In genomic region chr1:202113690-202114300, GRCh38 we compare ENCODE assay signal across 13 cellular contexts. TPM values are rescaled to one million over a fixed set of nuclear protein-coding genes. Genes with fewer than 3 reads are reported as not detected.
DNase-seq lines count a peak whose midpoint lies in the region; ATAC-seq, FAIRE-seq and TF ChIP-seq lines count a peak whose summit lies in the region.
"Had no signal": no experiment of that assay in that cellular context is flagged by ENCODE, and none has a peak within 500 bp of the region (broad histone marks: within the 10 kb centered on the region; RNA-seq: fewer than 3 reads in every experiment).

No MANE protein-coding gene starts in this region.

- no peak for TF ChIP-seq RAD21 in H1 (IDR thresholded peaks at IDR 0.05 in 1 of 2, conservative IDR thresholded peaks at IDR 0.05 in 1 of 2; ENCODE audit: low read depth in 2 of 2, low read length in 2 of 2)

- no peaks in the 10 kb centered on the region for H3K36me3 ChIP-seq in H1 (ENCODE audit: control insufficient read depth in 2 of 4, insufficient read depth in 4 of 4, low read length in 3 of 4)

- no peaks in the 10 kb centered on the region for H3K4me1 Mint-ChIP-seq in activated naive CD4-positive, alpha-beta T cell treated with anti-CD3 and anti-CD28 coated beads, Interleukin-2, amount 10 ng/mL, durations not matched to agents 7 days and 5 days
- H3K4me1 Mint-ChIP-seq in stimulated activated naive CD8-positive, alpha-beta T cell treated with anti-CD3 and anti-CD28 coated beads, Interleukin-15, amount 100 ng/mL, for 72 hours: no peaks in the 10 kb centered on the region
- H3K4me1 Mint-ChIP-seq in chondrocyte (ENCODE audit: low read depth): peaks cover 11% of the 10 kb centered on the region

- no peak overlapping the region for H2AK5ac ChIP-seq in H1 (ENCODE audit: low read depth, low read length)

- H2BK120ac ChIP-seq in H1 (replicated peaks; ENCODE audit: low read depth, low read length): no peak overlapping the region

- no peak overlapping the region for H3K14ac ChIP-seq in H1 (ENCODE audit: insufficient read length)

- no peaks in the 10 kb centered on the region for H3K79me1 ChIP-seq in H1 (ENCODE audit: low read depth, low read length)

- H4K20me1 ChIP-seq in H1 (replicated peaks in 1 of 2; ENCODE audit: control insufficient read depth in 1 of 2, insufficient read depth in 2 of 2, low read length in 2 of 2): no peaks in the 10 kb centered on the region

- H3K9me3 Mint-ChIP-seq in activated naive CD4-positive, alpha-beta T cell treated with anti-CD3 and anti-CD28 coated beads, Interleukin-2, amount 50 U/mL, for 72 hours: no peaks in the 10 kb centered on the region
- no peaks in the 10 kb centered on the region for H3K9me3 Mint-ChIP-seq in activated naive CD4-positive, alpha-beta T cell treated with anti-CD3 and anti-CD28 coated beads, Interleukin-2, amount 10 ng/mL, durations not matched to agents 7 days and 5 days
- H3K9me3 Mint-ChIP-seq in stimulated activated naive CD8-positive, alpha-beta T cell treated with anti-CD3 and anti-CD28 coated beads, Interleukin-15, amount 100 ng/mL, for 72 hours: no peaks in the 10 kb centered on the region
- no peaks in the 10 kb centered on the region for H3K9me3 Mint-ChIP-seq in chondrocyte (ENCODE audit: low read depth)
- H3K9me3 Mint-ChIP-seq: stimulated activated memory B cell treated with anti-CD40 and anti-IgM and Interleukin-4, amounts not matched to agents 10 μg/mL and 1 μg/mL and 100 μg/mL, for 72 hours had no signal

- no peak overlapping the region for H4K8ac ChIP-seq in H1 (ENCODE audit: extremely low read depth, insufficient read depth, low read length)

- no peak overlapping the region for H3K18ac ChIP-seq in H1 (ENCODE audit: extremely low read depth, low read length)

- no peak overlapping the region for H2BK5ac ChIP-seq in H1 (ENCODE audit: low read depth, low read length)

- H3K4me3 ChIP-seq in H1 (ENCODE audit: extremely low read depth in 1 of 4, insufficient read depth in 2 of 4, low read depth in 3 of 4, low read length in 4 of 4): no peak overlapping the region
- H3K4me3 ChIP-seq: smooth muscle cell had no signal

- no peaks in the 10 kb centered on the region for H3K36me3 Mint-ChIP-seq in activated naive CD4-positive, alpha-beta T cell treated with anti-CD3 and anti-CD28 coated beads, Interleukin-2, amount 50 U/mL, for 72 hours
- no peaks in the 10 kb centered on the region for H3K36me3 Mint-ChIP-seq in activated naive CD4-positive, alpha-beta T cell treated with anti-CD3 and anti-CD28 coated beads, Interleukin-2, amount 10 ng/mL, durations not matched to agents 7 days and 5 days
- H3K36me3 Mint-ChIP-seq in chondrocyte (ENCODE audit: low read depth): no peaks in the 10 kb centered on the region
- H3K36me3 Mint-ChIP-seq: stimulated activated memory B cell treated with anti-CD40 and anti-IgM and Interleukin-4, amounts not matched to agents 10 μg/mL and 1 μg/mL and 100 μg/mL, for 72 hours had no signal

- H3K56ac ChIP-seq in H1 (replicated peaks; ENCODE audit: insufficient read length, low read depth, low read length): no peak overlapping the region

- no peak overlapping the region for H4K5ac ChIP-seq in H1 (ENCODE audit: insufficient read length, low read depth, low read length)

- H3K23me2 ChIP-seq in H1 (ENCODE audit: low read depth, low read length): no peaks in the 10 kb centered on the region; the same call in 1 of the 2 replicates

- TF ChIP-seq EP300 in H1 (IDR thresholded peaks at IDR 0.05; ENCODE audit: borderline replicate concordance in 1 of 2, low read depth in 2 of 2, low read length in 2 of 2): no peak

- no peaks in the 10 kb centered on the region for H3K79me2 ChIP-seq in H1 (ENCODE audit: control insufficient read depth in 1 of 2, insufficient read depth in 2 of 2, low read length in 2 of 2)

- H3K27ac ChIP-seq in H1 (ENCODE audit: low read depth, low read length): no peak overlapping the region

- TF ChIP-seq CTCF in H1 (IDR thresholded peaks at IDR 0.05; ENCODE audit: control extremely low read depth in 1 of 3, insufficient read depth in 1 of 3, low read depth in 1 of 3, low read length in 3 of 3) (no peak), chondrocyte (IDR thresholded peaks at IDR 0.05) (no peak)

- no peak overlapping the region for H3K9ac ChIP-seq in H1 (replicated peaks in 1 of 4; ENCODE audit: extremely low read depth in 1 of 4, low read depth in 3 of 4, low read length in 3 of 4)

- peak overlapping the region; percentile 43; the same call in 1 of the 2 replicates for H2BK12ac ChIP-seq in H1 (ENCODE audit: low read depth, low read length)

- no peak for ATAC-seq in activated naive CD4-positive, alpha-beta T cell treated with anti-CD3 and anti-CD28 coated beads, Interleukin-2, amount 50 U/mL, for 72 hours
- ATAC-seq in stimulated activated naive CD8-positive, alpha-beta T cell treated with anti-CD3 and anti-CD28 coated beads, Interleukin-15, amount 100 ng/mL, for 72 hours: peak; percentile 49

- no peak for FAIRE-seq in H1 (lab: Jason Lieb, UNC)

- H2AFZ ChIP-seq in H1 (ENCODE audit: low read length): no peak overlapping the region

- TF ChIP-seq POLR2A in H1 (IDR thresholded peaks at IDR 0.05; ENCODE audit: control extremely low read depth in 1 of 2, low read depth in 2 of 2, low read length in 2 of 2): no peak

- CTCF ChIA-PET in activated naive CD4-positive, alpha-beta T cell treated with anti-CD3 and anti-CD28 coated beads, Interleukin-2, amount 10 ng/mL, durations not matched to agents 7 days and 5 days (lab: Charles Lee): interaction anchor here (0.9 to 2.0 kb wide), 3 partner anchors 9 to 114 kb away, joined by 3 to 8 read pairs (median 3); partner anchors contain the start of gene GPR37L1
- CTCF ChIA-PET in H1 (lab: Charles Lee; ENCODE audit: partially characterized antibody): interaction anchor here (0.9 to 29.2 kb wide), 10 partner anchors 9 to 218 kb away, joined by 3 to 1014 read pairs (median 4); partner anchors contain the start of genes ELF3 and GPR37L1

- H3K27ac Mint-ChIP-seq in activated naive CD4-positive, alpha-beta T cell treated with anti-CD3 and anti-CD28 coated beads, Interleukin-2, amount 50 U/mL, for 72 hours: peak overlapping the region; percentile 0 to 2
- no peak overlapping the region for H3K27ac Mint-ChIP-seq in activated naive CD4-positive, alpha-beta T cell treated with anti-CD3 and anti-CD28 coated beads, Interleukin-2, amount 10 ng/mL, durations not matched to agents 7 days and 5 days
- H3K27ac Mint-ChIP-seq in stimulated activated naive CD8-positive, alpha-beta T cell treated with anti-CD3 and anti-CD28 coated beads, Interleukin-15, amount 100 ng/mL, for 72 hours: peak overlapping the region in 1 of 2 donors; percentile 45
- no peak overlapping the region for H3K27ac Mint-ChIP-seq in chondrocyte (ENCODE audit: unreplicated experiment)
- H3K27ac Mint-ChIP-seq: stimulated activated memory B cell treated with anti-CD40 and anti-IgM and Interleukin-4, amounts not matched to agents 10 μg/mL and 1 μg/mL and 100 μg/mL, for 72 hours had no signal

- H3K4ac ChIP-seq in H1 (replicated peaks; ENCODE audit: insufficient read length, low read depth, low read length): no peak overlapping the region

- H3K9me3 ChIP-seq in H1 (ENCODE audit: insufficient read depth in 2 of 2, low read depth in 1 of 2, low read length in 1 of 2): no peaks in the 10 kb centered on the region

- WGBS in H1 (ENCODE audit: extremely low coverage in 1 of 2, insufficient coverage in 1 of 2, insufficient read length in 1 of 2, insufficient replicate concordance in 2 of 2, low coverage in 1 of 2, low lambda C conversion rate in 2 of 2, missing lambda C conversion rate in 1 of 2), 2 experiments: 87% methylated on average over 2 of the region's 2 CpGs; no CpG with 5 or more reads in 1 of the 2 experiments

- no peak overlapping the region for H2BK20ac ChIP-seq in H1 (ENCODE audit: low read length)

- peaks cover 19% of the 10 kb centered on the region for H3K27me3 Mint-ChIP-seq in activated naive CD4-positive, alpha-beta T cell treated with anti-CD3 and anti-CD28 coated beads, Interleukin-2, amount 10 ng/mL, durations not matched to agents 7 days and 5 days
- H3K27me3 Mint-ChIP-seq in stimulated activated naive CD8-positive, alpha-beta T cell treated with anti-CD3 and anti-CD28 coated beads, Interleukin-15, amount 100 ng/mL, for 72 hours: peaks cover 8% of the 10 kb centered on the region
- no peaks in the 10 kb centered on the region for H3K27me3 Mint-ChIP-seq in chondrocyte (ENCODE audit: low read depth)
- H3K27me3 Mint-ChIP-seq: stimulated activated memory B cell treated with anti-CD40 and anti-IgM and Interleukin-4, amounts not matched to agents 10 μg/mL and 1 μg/mL and 100 μg/mL, for 72 hours had no signal

- no peak overlapping the region for H3K4me3 Mint-ChIP-seq in activated naive CD4-positive, alpha-beta T cell treated with anti-CD3 and anti-CD28 coated beads, Interleukin-2, amount 10 ng/mL, durations not matched to agents 7 days and 5 days
- H3K4me3 Mint-ChIP-seq in stimulated activated naive CD8-positive, alpha-beta T cell treated with anti-CD3 and anti-CD28 coated beads, Interleukin-15, amount 100 ng/mL, for 72 hours: no peak overlapping the region
- H3K4me3 Mint-ChIP-seq in chondrocyte (ENCODE audit: unreplicated experiment): no peak overlapping the region
- H3K4me3 Mint-ChIP-seq: stimulated activated memory B cell treated with anti-CD40 and anti-IgM and Interleukin-4, amounts not matched to agents 10 μg/mL and 1 μg/mL and 100 μg/mL, for 72 hours had no signal

- no peak for DNase-seq in activated naive CD4-positive, alpha-beta T cell treated with anti-CD3 and anti-CD28 coated beads, Interleukin-2, amount 50 U/mL, for 72 hours (ENCODE audit: low spot score in 2 of 2)
- DNase-seq in activated naive CD4-positive, alpha-beta T cell treated with anti-CD3 and anti-CD28 coated beads, Interleukin-2, amount 10 ng/mL, durations not matched to agents 7 days and 5 days: no peak
- peak; percentile 87 for DNase-seq in HT-29 (ENCODE audit: low spot score)
- no peak for DNase-seq in H1 (ENCODE audit: low read depth in 1 of 2, low spot score in 2 of 2)
- DNase-seq in stimulated activated naive CD8-positive, alpha-beta T cell treated with anti-CD3 and anti-CD28 coated beads, Interleukin-15, amount 100 ng/mL, for 72 hours: no peak
- no peak for DNase-seq in chondrocyte (ENCODE audit: low spot score)
- DNase-seq in NCI-H1105 treated with DMSO at 0.1 percent for 48 hours (lab: John Stamatoyannopoulos, UW): no peak
- DNase-seq in hippocampal formation (lab: John Stamatoyannopoulos, UW): no peak
- DNase-seq: activated CD4-positive, CD25-positive, alpha-beta regulatory T cell; activated gamma-delta T cell; AML-193 had no signal

- H2BK15ac ChIP-seq in H1 (ENCODE audit: low read length): no peak overlapping the region

- no peaks in the 10 kb centered on the region for H3K27me3 ChIP-seq in H1 (replicated peaks in 1 of 4; ENCODE audit: control insufficient read depth in 3 of 4, extremely low read depth in 1 of 4, insufficient read depth in 3 of 4, low read length in 3 of 4)

- H3K4me2 ChIP-seq in H1 (ENCODE audit: insufficient read depth in 1 of 2, low read depth in 2 of 2, low read length in 2 of 2): no peak overlapping the region
- H3K4me2 ChIP-seq: smooth muscle cell had no signal

- POLR2A ChIA-PET in H1 (lab: Charles Lee; ENCODE audit: partially characterized antibody): interaction anchor here (0.8 to 6.3 kb wide), 8 partner anchors 11 to 219 kb away, joined by 3 to 45 read pairs (median 4); partner anchors contain the start of gene ELF3

- H4K91ac ChIP-seq in H1 (replicated peaks; ENCODE audit: insufficient read length, low read length): no peak overlapping the region

- no peak overlapping the region for H3K23ac ChIP-seq in H1 (ENCODE audit: insufficient read length)

- peaks cover 0 to 6% (median 2%) of the 10 kb centered on the region in 4 experiments; a peak in 6 of 7 replicates for H3K4me1 ChIP-seq in H1 (replicated peaks in 1 of 4; ENCODE audit: control insufficient read depth in 3 of 4, insufficient read depth in 4 of 4, low read length in 3 of 4)

RNA-seq across cellular contexts. Expression of gene GPR37L1, which starts 8.9 kb away (rescaled TPM):
- not detected for total RNA-seq in activated naive CD4-positive, alpha-beta T cell treated with anti-CD3 and anti-CD28 coated beads, Interleukin-2, amount 50 U/mL, for 72 hours
- total RNA-seq in HT-29 (2014; rRNA removed; shearing (Covaris generic)): 0.69 TPM in 1 of 2 replicates, not detected in the other
- 0.08 and 0.13 TPM in 2 replicates for total RNA-seq in H1 (2021; fragmentation: NEBNext Ultra II Directional; extraction: Animal tissue kit (Norgen Biotek cat#: 25700))
- 0.23 and 0.25 TPM in 2 replicates for polyA plus RNA-seq in H1 (2011; rRNA removed)
- 0.16 TPM for polyA plus RNA-seq in H1 (2011; cell fraction: cytosol; rRNA removed)
- polyA plus RNA-seq in H1 (2011; cell fraction: nucleus; rRNA removed): 0.17 TPM
- polyA plus RNA-seq in H1 (2012, experiment 1 of 2): 0.18 to 0.20 TPM (median 0.20 TPM) in 4 replicates
- 0.09 TPM for polyA plus RNA-seq in H1 (2012, experiment 2 of 2)
- polyA plus RNA-seq in H1 (2013, experiment 1 of 2): 0.10 TPM
- 0.15 TPM for polyA plus RNA-seq in H1 (2013, experiment 2 of 2)
- 0.13 and 0.22 TPM in 2 replicates for polyA minus RNA-seq in H1 (2011; rRNA and poly(A)+ RNA removed)
- polyA minus RNA-seq in H1 (2011; cell fraction: cytosol; rRNA and poly(A)+ RNA removed): not detected
- polyA minus RNA-seq in H1 (2011; cell fraction: nucleus; rRNA and poly(A)+ RNA removed): 0.50 TPM
- not detected in 3 replicates for total RNA-seq in chondrocyte
- total RNA-seq: smooth muscle cell had no signal
- polyA plus RNA-seq: smooth muscle cell had no signal

RNA-seq across cellular contexts. Expression of gene ARL8A, which starts 30.7 kb away (rescaled TPM):
- 10 to 100 TPM; 38.8 to 63.2 TPM for total RNA-seq in activated naive CD4-positive, alpha-beta T cell treated with anti-CD3 and anti-CD28 coated beads, Interleukin-2, amount 50 U/mL, for 72 hours
- total RNA-seq in HT-29 (2014; rRNA removed; shearing (Covaris generic)): 17.0 and 21.2 TPM in 2 replicates
- 58.7 and 59.0 TPM in 2 replicates for total RNA-seq in H1 (2021; fragmentation: NEBNext Ultra II Directional; extraction: Animal tissue kit (Norgen Biotek cat#: 25700))
- polyA plus RNA-seq in H1 (2011; rRNA removed): 40.3 and 41.7 TPM in 2 replicates
- polyA plus RNA-seq in H1 (2011; cell fraction: cytosol; rRNA removed): 39.3 TPM
- 35.6 TPM for polyA plus RNA-seq in H1 (2011; cell fraction: nucleus; rRNA removed)
- 35.1 to 57.5 TPM (median 42.3 TPM) in 4 replicates for polyA plus RNA-seq in H1 (2012, experiment 1 of 2)
- polyA plus RNA-seq in H1 (2012, experiment 2 of 2): 35.7 TPM
- polyA plus RNA-seq in H1 (2013, experiment 1 of 2): 26.4 TPM
- polyA plus RNA-seq in H1 (2013, experiment 2 of 2): 26.9 TPM
- 20.7 and 22.3 TPM in 2 replicates for polyA minus RNA-seq in H1 (2011; rRNA and poly(A)+ RNA removed)
- 23.3 TPM for polyA minus RNA-seq in H1 (2011; cell fraction: cytosol; rRNA and poly(A)+ RNA removed)
- 16.2 TPM for polyA minus RNA-seq in H1 (2011; cell fraction: nucleus; rRNA and poly(A)+ RNA removed)
- total RNA-seq in chondrocyte: 73.9 to 95.1 TPM (median 95.1 TPM) in 3 replicates

RNA-seq across cellular contexts. Expression of gene PTPN7, which starts 46.6 kb away (rescaled TPM):
- 100 to 1,000 TPM; 119 to 198 TPM for total RNA-seq in activated naive CD4-positive, alpha-beta T cell treated with anti-CD3 and anti-CD28 coated beads, Interleukin-2, amount 50 U/mL, for 72 hours
- total RNA-seq in HT-29 (2014; rRNA removed; shearing (Covaris generic)): 16.3 and 16.8 TPM in 2 replicates
- total RNA-seq in H1 (2021; fragmentation: NEBNext Ultra II Directional; extraction: Animal tissue kit (Norgen Biotek cat#: 25700)): not detected in 2 replicates
- 0.20 TPM in 2 replicates for polyA plus RNA-seq in H1 (2011; rRNA removed)
- polyA plus RNA-seq in H1 (2011; cell fraction: cytosol; rRNA removed): 0.31 TPM
- polyA plus RNA-seq in H1 (2011; cell fraction: nucleus; rRNA removed): 0.46 TPM
- polyA plus RNA-seq in H1 (2012, experiment 1 of 2): 0.11 to 0.37 TPM (median 0.14 TPM) in 3 of 4 replicates, not detected in the other
- 0.13 TPM for polyA plus RNA-seq in H1 (2012, experiment 2 of 2)
- polyA plus RNA-seq in H1 (2013, experiment 1 of 2): 0.12 TPM
- polyA plus RNA-seq in H1 (2013, experiment 2 of 2): 0.11 TPM
- 0.10 TPM in 1 of 2 replicates, not detected in the other for polyA minus RNA-seq in H1 (2011; rRNA and poly(A)+ RNA removed)
- not detected for polyA minus RNA-seq in H1 (2011; cell fraction: cytosol; rRNA and poly(A)+ RNA removed)
- not detected for polyA minus RNA-seq in H1 (2011; cell fraction: nucleus; rRNA and poly(A)+ RNA removed)
- total RNA-seq in chondrocyte: not detected in 3 replicates
- total RNA-seq: smooth muscle cell had no signal
- polyA plus RNA-seq: smooth muscle cell had no signal

Comparison
In these comparisons a context has a peak if more than half of its experiments do, and no peak if none do; other contexts are left out.
1. H3K27ac Mint-ChIP-seq: peak in activated naive CD4-positive, alpha-beta T cell treated with anti-CD3 and anti-CD28 coated beads, Interleukin-2, amount 50 U/mL, for 72 hours (2 of 2); none in activated naive CD4-positive, alpha-beta T cell treated with anti-CD3 and anti-CD28 coated beads, Interleukin-2, amount 10 ng/mL, durations not matched to agents 7 days and 5 days (single experiment) and chondrocyte (single experiment).
2. RNA of gene PTPN7, which starts 46.6 kb away (total RNA-seq): 119 to 198 TPM in activated naive CD4-positive, alpha-beta T cell treated with anti-CD3 and anti-CD28 coated beads, Interleukin-2, amount 50 U/mL, for 72 hours and 16.3 to 16.8 TPM in HT-29; not detected in H1 and not detected in chondrocyte; every median in the first group is over 10 times any median in the second.